ENCODE assay signal across 1 cellular context in genomic region chr20:51361258-51361657, GRCh38.
TF ChIP-seq lines count a peak whose summit lies in the region.

No MANE protein-coding gene starts in this region.

TF ChIP-seq in HepG2, 621 proteins besides CTCF, POLR2A, EP300 and RAD21 (continued from another document):
- no peak for TF ChIP-seq ZBTB10 (CRISPR knock-in tag; IDR thresholded peaks at IDR 0.05; ENCODE audit: borderline replicate concordance)
- no peak for TF ChIP-seq KLF6 (CRISPR knock-in tag; IDR thresholded peaks at IDR 0.05)
- TF ChIP-seq ZNF883 (CRISPR knock-in tag; IDR thresholded peaks at IDR 0.05; ENCODE audit: not compliant biosample characterization), result no peak
- TF ChIP-seq NBN (conservative IDR thresholded peaks at IDR 0.05), result 0 out of 2 replicates have a peak, but pooled peaks have one; percentile 67
- TF ChIP-seq PLRG1 (conservative IDR thresholded peaks at IDR 0.05), result 0 out of 2 replicates have a peak, but pooled peaks have one; percentile 98
- TF ChIP-seq ATF6 (CRISPR knock-in tag; conservative IDR thresholded peaks at IDR 0.05), result no peak
- TF ChIP-seq SMAD3 (CRISPR knock-in tag; IDR thresholded peaks at IDR 0.05), result no peak
- TF ChIP-seq MNT (IDR thresholded peaks at IDR 0.05), result 0 out of 2 replicates have a peak, but pooled peaks have one; percentile 18
- TF ChIP-seq SP1 (IDR thresholded peaks at IDR 0.05), result peak; percentile 62; the same call in 1 of the 2 replicates
- no peak for TF ChIP-seq SP1 (CRISPR knock-in tag; IDR thresholded peaks at IDR 0.05)
- 0 out of 2 replicates have a peak, but pooled peaks have one; percentile 80 for TF ChIP-seq ZNF207 (IDR thresholded peaks at IDR 0.05; ENCODE audit: borderline replicate concordance)
- no peak for TF ChIP-seq TOPORS (CRISPR knock-in tag; IDR thresholded peaks at IDR 0.05)
- TF ChIP-seq MTERF4 (CRISPR knock-in tag; IDR thresholded peaks at IDR 0.05), result no peak
- no peak for TF ChIP-seq CHD2 (IDR thresholded peaks at IDR 0.05; ENCODE audit: low read depth, low read length)
- peak; percentile 44; the same call in 1 of the 2 replicates for TF ChIP-seq FOXP1 (IDR thresholded peaks at IDR 0.05)
- no peak for TF ChIP-seq FOXP1 (CRISPR knock-in tag; IDR thresholded peaks at IDR 0.05)
- TF ChIP-seq TRIM22 (IDR thresholded peaks at IDR 0.05), result peak; percentile 88; the same call in 1 of the 2 replicates
- no peak for TF ChIP-seq KLF15 (CRISPR knock-in tag; IDR thresholded peaks at IDR 0.05; ENCODE audit: borderline replicate concordance)
- no peak for TF ChIP-seq ZBTB34 (CRISPR knock-in tag; IDR thresholded peaks at IDR 0.05)
- TF ChIP-seq ARNT (IDR thresholded peaks at IDR 0.05), result 0 out of 2 replicates have a peak, but pooled peaks have one; percentile 65
- TF ChIP-seq ZNF275 (CRISPR knock-in tag; IDR thresholded peaks at IDR 0.05; ENCODE audit: borderline replicate concordance), result no peak
- peak; percentile 8 for TF ChIP-seq ZNF282 (IDR thresholded peaks at IDR 0.05; ENCODE audit: partially characterized antibody)
- TF ChIP-seq PHB2 (IDR thresholded peaks at IDR 0.05; ENCODE audit: partially characterized antibody), result peak; percentile 94
- TF ChIP-seq ATF7 (IDR thresholded peaks at IDR 0.05), result peak; percentile 43; the same call in 1 of the 2 replicates
- TF ChIP-seq ATF7 (CRISPR knock-in tag; IDR thresholded peaks at IDR 0.05), result no peak
- peak; percentile 54; the same call in 1 of the 2 replicates for TF ChIP-seq FOXK2 (IDR thresholded peaks at IDR 0.05)
- peak; percentile 60; the same call in 1 of the 2 replicates for TF ChIP-seq LCORL (IDR thresholded peaks at IDR 0.05)
- no peak for TF ChIP-seq LCORL (CRISPR knock-in tag; IDR thresholded peaks at IDR 0.05)
- TF ChIP-seq ZNF44 (CRISPR knock-in tag; IDR thresholded peaks at IDR 0.05), result no peak
- TF ChIP-seq RBAK (CRISPR knock-in tag; IDR thresholded peaks at IDR 0.05), result no peak
- TF ChIP-seq DNMT3B (CRISPR knock-in tag; conservative IDR thresholded peaks at IDR 0.05), result no peak
- TF ChIP-seq MYNN (CRISPR knock-in tag; IDR thresholded peaks at IDR 0.05; ENCODE audit: low read depth), result no peak
- TF ChIP-seq PBX2 (CRISPR knock-in tag; IDR thresholded peaks at IDR 0.05), result no peak
